In the genomic region with DNA sequence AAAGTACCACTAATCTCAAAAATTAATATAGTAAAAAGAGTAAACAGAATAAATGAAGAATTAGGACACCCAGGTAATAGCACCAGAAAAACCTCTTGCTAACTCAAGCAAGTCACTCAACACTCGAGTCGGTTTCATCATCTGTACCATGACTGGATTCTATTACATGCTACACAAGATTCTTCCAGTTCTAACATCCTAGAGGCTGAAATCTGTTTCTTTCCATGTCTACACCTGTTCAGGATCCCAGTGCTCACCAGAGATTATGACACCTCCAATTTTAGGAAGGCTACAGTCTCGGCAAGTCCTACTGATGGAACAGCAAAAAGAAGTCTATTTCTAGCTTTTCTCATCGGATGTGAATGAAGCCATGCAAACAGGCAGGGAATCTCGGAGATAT, we compare ENCODE assay signal across 30 cellular contexts.
"Had no signal": no experiment of that assay in that cellular context is flagged by ENCODE, and none has a peak within 500 bp of the region (broad histone marks: within the 10 kb centered on the region; RNA-seq: fewer than 3 reads in every experiment).

No MANE protein-coding gene starts in this region.

- H3K9me3 Mint-ChIP-seq: activated CD4-positive, alpha-beta memory T cell treated with anti-CD3 and anti-CD28 coated beads for 36 hours; activated CD4-positive, alpha-beta T cell treated with anti-CD3 and anti-CD28 coated beads, Interleukin-2, amount 10 ng/mL, durations not matched to agents 24 days and 14 days; activated naive CD4-positive, alpha-beta T cell treated with anti-CD3 and anti-CD28 coated beads for 36 hours; activated naive CD4-positive, alpha-beta T cell treated with anti-CD3 and anti-CD28 coated beads, Interleukin-2, amount 50 U/mL, for 24 hours; activated naive CD8-positive, alpha-beta T cell treated with anti-CD3 and anti-CD28 coated beads for 36 hours; activated naive CD8-positive, alpha-beta T cell treated with anti-CD3 and anti-CD28 coated beads, Interleukin-2, amount 50 U/mL, for 24 hours; activated T-helper 1 cell treated with anti-CD3 and anti-CD28 coated beads, Interleukin-12 subunit alpha, Interleukin-12 subunit beta, Interleukin-2, Interleukin-4 antibody, amounts not matched to agents 30 ng/mL and 10 ng/mL and 1 ng/mL, durations not matched to agents 14 hours and 24 hours and 36 hours; activated T-helper 2 cell treated with anti-CD3 and anti-CD28 coated beads, Interferon-gamma antibody, Interleukin-2, Interleukin-4, amounts not matched to agents 10 μg/mL and 5 μg/mL and 100 μg/mL, durations not matched to agents 14 hours and 24 hours and 36 hours had no signal

- DNase-seq: activated CD4-positive, alpha-beta memory T cell treated with anti-CD3 and anti-CD28 coated beads for 36 hours; activated CD4-positive, alpha-beta T cell treated with anti-CD3 and anti-CD28 coated beads for 36 hours; activated CD4-positive, alpha-beta T cell treated with anti-CD3 and anti-CD28 coated beads, Interleukin-2, amount 10 ng/mL, durations not matched to agents 24 days and 14 days; activated CD4-positive, CD25-positive, alpha-beta regulatory T cell; activated CD4-positive, CD25-positive, alpha-beta regulatory T cell treated with anti-CD3 and anti-CD28 coated beads, Interleukin-2, amount 50 U/mL, for 72 hours; activated CD8-positive, alpha-beta memory T cell treated with anti-CD3 and anti-CD28 coated beads, Interleukin-2, amount 10 ng/mL, durations not matched to agents 7 days and 5 days; activated CD8-positive, alpha-beta memory T cell treated with anti-CD3 and anti-CD28 coated beads, Interleukin-2, amount 50 U/mL, for 4 hours; activated CD8-positive, alpha-beta T cell treated with anti-CD3 and anti-CD28 coated beads, Interleukin-2, amount 10 ng/mL, durations not matched to agents 7 days and 5 days; activated effector memory CD4-positive, alpha-beta T cell treated with anti-CD3 and anti-CD28 coated beads, Interleukin-2, amount 50 U/mL, for 16 hours; activated naive CD4-positive, alpha-beta T cell treated with anti-CD3 and anti-CD28 coated beads for 36 hours; activated naive CD8-positive, alpha-beta T cell treated with anti-CD3 and anti-CD28 coated beads for 36 hours; activated naive CD8-positive, alpha-beta T cell treated with anti-CD3 and anti-CD28 coated beads, Interleukin-2, amount 50 U/mL, for 24 hours; activated T-cell treated with anti-CD3 and anti-CD28 coated beads, Interleukin-2, amount 50 U/mL, for 1 hour; activated T-cell treated with anti-CD3 and anti-CD28 coated beads, Interleukin-2, amount 50 U/mL, for 48 hours; adrenal gland; amygdala; aorta; body of pancreas; central memory CD4-positive, alpha-beta T cell; cerebellar nuclear complex; colonic mucosa; effector CD8-positive, alpha-beta T cell; foreskin fibroblast; T-helper 2 cell had no signal

- H3K27ac ChIP-seq: adrenal gland, body of pancreas, cardiac muscle cell, colonic mucosa, gastroesophageal sphincter had no signal

- H3K4me1 ChIP-seq: adrenal gland, colonic mucosa had no signal

- H3K9me3 ChIP-seq: adrenal gland, body of pancreas, colonic mucosa, gastroesophageal sphincter had no signal

- H3K4me3 Mint-ChIP-seq: activated CD4-positive, alpha-beta memory T cell treated with anti-CD3 and anti-CD28 coated beads for 36 hours; activated CD4-positive, alpha-beta T cell treated with anti-CD3 and anti-CD28 coated beads for 36 hours; activated CD4-positive, alpha-beta T cell treated with anti-CD3 and anti-CD28 coated beads, Interleukin-2, amount 10 ng/mL, durations not matched to agents 24 days and 14 days; activated CD8-positive, alpha-beta memory T cell treated with anti-CD3 and anti-CD28 coated beads, Interleukin-2, amount 10 ng/mL, durations not matched to agents 7 days and 5 days; activated CD8-positive, alpha-beta T cell treated with anti-CD3 and anti-CD28 coated beads, Interleukin-2, amount 10 ng/mL, durations not matched to agents 7 days and 5 days; activated naive CD4-positive, alpha-beta T cell treated with anti-CD3 and anti-CD28 coated beads for 36 hours; activated naive CD4-positive, alpha-beta T cell treated with anti-CD3 and anti-CD28 coated beads, Interleukin-2, amount 50 U/mL, for 24 hours; activated naive CD8-positive, alpha-beta T cell treated with anti-CD3 and anti-CD28 coated beads for 36 hours; activated naive CD8-positive, alpha-beta T cell treated with anti-CD3 and anti-CD28 coated beads, Interleukin-2, amount 50 U/mL, for 24 hours; activated T-helper 1 cell treated with anti-CD3 and anti-CD28 coated beads, Interleukin-12 subunit alpha, Interleukin-12 subunit beta, Interleukin-2, Interleukin-4 antibody, amounts not matched to agents 30 ng/mL and 10 ng/mL and 1 ng/mL, durations not matched to agents 14 hours and 24 hours and 36 hours had no signal

- H3K27me3 Mint-ChIP-seq: activated CD4-positive, alpha-beta memory T cell treated with anti-CD3 and anti-CD28 coated beads for 36 hours; activated CD4-positive, alpha-beta T cell treated with anti-CD3 and anti-CD28 coated beads for 36 hours; activated CD4-positive, alpha-beta T cell treated with anti-CD3 and anti-CD28 coated beads, Interleukin-2, amount 10 ng/mL, durations not matched to agents 24 days and 14 days; activated CD8-positive, alpha-beta memory T cell treated with anti-CD3 and anti-CD28 coated beads, Interleukin-2, amount 10 ng/mL, durations not matched to agents 7 days and 5 days; activated naive CD4-positive, alpha-beta T cell treated with anti-CD3 and anti-CD28 coated beads, Interleukin-2, amount 50 U/mL, for 24 hours; activated naive CD8-positive, alpha-beta T cell treated with anti-CD3 and anti-CD28 coated beads, Interleukin-2, amount 50 U/mL, for 24 hours had no signal

- ATAC-seq: activated CD4-positive, alpha-beta T cell treated with anti-CD3 and anti-CD28 coated beads for 36 hours; activated CD8-positive, alpha-beta memory T cell treated with anti-CD3 and anti-CD28 coated beads, Interleukin-2, amount 10 ng/mL, durations not matched to agents 7 days and 5 days; activated CD8-positive, alpha-beta T cell treated with anti-CD3 and anti-CD28 coated beads, Interleukin-2, amount 10 ng/mL, durations not matched to agents 7 days and 5 days; activated naive CD8-positive, alpha-beta T cell treated with anti-CD3 and anti-CD28 coated beads, Interleukin-2, amount 50 U/mL, for 24 hours; body of pancreas; esophagus mucosa; gastroesophageal sphincter had no signal

- H3K36me3 Mint-ChIP-seq: activated CD4-positive, alpha-beta memory T cell treated with anti-CD3 and anti-CD28 coated beads for 36 hours; activated CD8-positive, alpha-beta memory T cell treated with anti-CD3 and anti-CD28 coated beads, Interleukin-2, amount 10 ng/mL, durations not matched to agents 7 days and 5 days; activated naive CD8-positive, alpha-beta T cell treated with anti-CD3 and anti-CD28 coated beads for 36 hours had no signal

- H3K27ac Mint-ChIP-seq: activated CD4-positive, alpha-beta memory T cell treated with anti-CD3 and anti-CD28 coated beads for 36 hours; activated CD4-positive, alpha-beta T cell treated with anti-CD3 and anti-CD28 coated beads for 36 hours; activated CD4-positive, alpha-beta T cell treated with anti-CD3 and anti-CD28 coated beads, Interleukin-2, amount 10 ng/mL, durations not matched to agents 24 days and 14 days; activated CD8-positive, alpha-beta memory T cell treated with anti-CD3 and anti-CD28 coated beads, Interleukin-2, amount 10 ng/mL, durations not matched to agents 7 days and 5 days; activated CD8-positive, alpha-beta T cell treated with anti-CD3 and anti-CD28 coated beads, Interleukin-2, amount 10 ng/mL, durations not matched to agents 7 days and 5 days; activated naive CD4-positive, alpha-beta T cell treated with anti-CD3 and anti-CD28 coated beads for 36 hours; activated naive CD4-positive, alpha-beta T cell treated with anti-CD3 and anti-CD28 coated beads, Interleukin-2, amount 50 U/mL, for 24 hours; activated naive CD8-positive, alpha-beta T cell treated with anti-CD3 and anti-CD28 coated beads for 36 hours; activated naive CD8-positive, alpha-beta T cell treated with anti-CD3 and anti-CD28 coated beads, Interleukin-2, amount 50 U/mL, for 24 hours; activated T-helper 1 cell treated with anti-CD3 and anti-CD28 coated beads, Interleukin-12 subunit alpha, Interleukin-12 subunit beta, Interleukin-2, Interleukin-4 antibody, amounts not matched to agents 30 ng/mL and 10 ng/mL and 1 ng/mL, durations not matched to agents 14 hours and 24 hours and 36 hours; activated T-helper 2 cell treated with anti-CD3 and anti-CD28 coated beads, Interferon-gamma antibody, Interleukin-2, Interleukin-4, amounts not matched to agents 10 μg/mL and 5 μg/mL and 100 μg/mL, durations not matched to agents 14 hours and 24 hours and 36 hours had no signal

- H3K4me3 ChIP-seq: adrenal gland, body of pancreas, cardiac muscle cell, colonic mucosa, gastroesophageal sphincter had no signal

- H3K4me1 Mint-ChIP-seq: activated CD8-positive, alpha-beta memory T cell treated with anti-CD3 and anti-CD28 coated beads, Interleukin-2, amount 10 ng/mL, durations not matched to agents 7 days and 5 days; activated naive CD8-positive, alpha-beta T cell treated with anti-CD3 and anti-CD28 coated beads for 36 hours; activated naive CD8-positive, alpha-beta T cell treated with anti-CD3 and anti-CD28 coated beads, Interleukin-2, amount 50 U/mL, for 24 hours had no signal

- H3K27me3 ChIP-seq: adrenal gland, body of pancreas, cardiac muscle cell, colonic mucosa, gastroesophageal sphincter had no signal

- H3K36me3 ChIP-seq: adrenal gland, cardiac muscle cell, colonic mucosa, gastroesophageal sphincter had no signal
